Comparison of ENCODE assay signal across 17 cellular contexts in genomic region chr16:66147338-66147737, GRCh38.
A peak's percentile ranks its signal among the peaks of the same experiment; 100 is the strongest.
DNase-seq lines count a peak whose midpoint lies in the region; TF ChIP-seq lines count a peak whose summit lies in the region.
"Had no signal": no experiment of that assay in that cellular context is flagged by ENCODE, and none has a peak within 500 bp of the region (broad histone marks: within the 10 kb centered on the region; RNA-seq: fewer than 3 reads in every experiment).

No MANE protein-coding gene starts in this region.

- DNase-seq in DMS 273 (lab: John Stamatoyannopoulos, UW; ENCODE audit: unreplicated experiment) (peak; percentile 10), DMS 273 treated with DMSO at 0.1 percent for 48 hours (lab: John Stamatoyannopoulos, UW) (no peak), chondrocyte (ENCODE audit: low spot score) (no peak), NCI-H526 treated with DMSO at 0.1 percent for 48 hours (lab: John Stamatoyannopoulos, UW) (no peak), globus pallidus (ENCODE audit: low spot score) (no peak), smooth muscle cell (lab: John Stamatoyannopoulos, UW; ENCODE audit: unreplicated experiment) (no peak)
- DNase-seq: CD4-positive, alpha-beta memory T cell; DMS53; DND-41; EL; H9 had no signal

- H3K4me1 ChIP-seq in smooth muscle cell (ENCODE audit: low read depth), result no peaks in the 10 kb centered on the region
- H3K4me1 ChIP-seq: A549 had no signal

- 87% methylated on average over 6 of the region's 6 CpGs for WGBS in smooth muscle cell (ENCODE audit: low lambda C conversion rate)

- TF ChIP-seq RAD21 in neural cell (conservative IDR thresholded peaks at IDR 0.05), result no peak

- H3K9ac ChIP-seq in neural cell (ENCODE audit: low read length) (no peak overlapping the region), smooth muscle cell (ENCODE audit: low read depth) (no peak overlapping the region)
- H3K9ac ChIP-seq: BLaER1 had no signal

- no peak for TF ChIP-seq EP300 in neural cell (conservative IDR thresholded peaks at IDR 0.05; ENCODE audit: poor library complexity, severe bottlenecking)

- H3F3A ChIP-seq in neural cell (ENCODE audit: insufficient read depth, low read length, poor library complexity, severe bottlenecking) (no peaks in the 10 kb centered on the region), smooth muscle cell (ENCODE audit: low read depth) (no peaks in the 10 kb centered on the region)

- TF ChIP-seq CTCF in chondrocyte (IDR thresholded peaks at IDR 0.05), result no peak
- no peak for TF ChIP-seq CTCF in neural cell (IDR thresholded peaks at IDR 0.05; ENCODE audit: poor library complexity, severe bottlenecking)
- no peak for TF ChIP-seq CTCF in smooth muscle cell (IDR thresholded peaks at IDR 0.05; ENCODE audit: borderline replicate concordance, insufficient read depth, poor library complexity, severe bottlenecking)

- H3K27me3 ChIP-seq in neural cell (ENCODE audit: insufficient read depth, low read depth, low read length) (no peaks in the 10 kb centered on the region), smooth muscle cell (ENCODE audit: low read depth) (no peaks in the 10 kb centered on the region)
- H3K27me3 ChIP-seq: BLaER1 had no signal

- H3K27me3 Mint-ChIP-seq in chondrocyte (ENCODE audit: low read depth), result no peaks in the 10 kb centered on the region

- H3K9me2 ChIP-seq in neural cell (ENCODE audit: insufficient read depth, low read length), result no peaks in the 10 kb centered on the region

- no peaks in the 10 kb centered on the region for H3K36me3 Mint-ChIP-seq in chondrocyte (ENCODE audit: low read depth)
- H3K36me3 Mint-ChIP-seq: CD4-positive, alpha-beta memory T cell had no signal

- H3K27ac Mint-ChIP-seq in chondrocyte (ENCODE audit: unreplicated experiment), result peak overlapping the region; percentile 45
- H3K27ac Mint-ChIP-seq: CD14-positive monocyte; CD4-positive, alpha-beta memory T cell; H9 had no signal

- H2AFZ ChIP-seq in neural cell (ENCODE audit: low read depth, low read length), result no peak overlapping the region
- no peak overlapping the region for H2AFZ ChIP-seq in smooth muscle cell (ENCODE audit: low read depth)

- no peak overlapping the region for H3K4me2 ChIP-seq in neural cell (ENCODE audit: low read length)
- no peak overlapping the region for H3K4me2 ChIP-seq in smooth muscle cell
- H3K4me2 ChIP-seq: A549, BLaER1 had no signal

- H3K4me3 ChIP-seq in neural cell (ENCODE audit: low read length) (no peak overlapping the region), smooth muscle cell (no peak overlapping the region)
- H3K4me3 ChIP-seq: A549, BLaER1, GM12878 had no signal

- peaks cover 63% of the 10 kb centered on the region for H3K4me1 Mint-ChIP-seq in chondrocyte (ENCODE audit: low read depth)

- H3K79me2 ChIP-seq in neural cell (replicated peaks; ENCODE audit: insufficient read depth, low read length) (no peaks in the 10 kb centered on the region), smooth muscle cell (ENCODE audit: low read depth) (no peaks in the 10 kb centered on the region)

- H3K4me3 Mint-ChIP-seq in chondrocyte (ENCODE audit: unreplicated experiment), result no peak overlapping the region
- H3K4me3 Mint-ChIP-seq: CD14-positive monocyte; CD4-positive, alpha-beta memory T cell; H9 had no signal

- H3K27ac ChIP-seq in neural cell (ENCODE audit: low read length) (peak overlapping the region; percentile 12), smooth muscle cell (ENCODE audit: low read depth) (no peak overlapping the region)
- H3K27ac ChIP-seq: 22Rv1, A549, BLaER1 had no signal

- H3K9me3 ChIP-seq in neural cell (ENCODE audit: low read length) (no peaks in the 10 kb centered on the region), smooth muscle cell (replicated peaks; ENCODE audit: low read depth) (no peaks in the 10 kb centered on the region)
- H3K9me3 ChIP-seq: A549, BLaER1 had no signal

- H4K20me1 ChIP-seq in neural cell (ENCODE audit: insufficient read depth) (no peaks in the 10 kb centered on the region), smooth muscle cell (ENCODE audit: low read depth) (no peaks in the 10 kb centered on the region)
- H4K20me1 ChIP-seq: BLaER1 had no signal

- H3K36me3 ChIP-seq in neural cell (ENCODE audit: insufficient read depth, low read length) (no peaks in the 10 kb centered on the region), smooth muscle cell (ENCODE audit: low read depth) (no peaks in the 10 kb centered on the region)
- H3K36me3 ChIP-seq: BLaER1 had no signal

- H3K9me3 Mint-ChIP-seq in chondrocyte (ENCODE audit: low read depth), result no peaks in the 10 kb centered on the region
- H3K9me3 Mint-ChIP-seq: CD4-positive, alpha-beta memory T cell; H9 had no signal

TF ChIP-seq in neural cell, 6 proteins besides CTCF, POLR2A, EP300 and RAD21:
- TF ChIP-seq POLR2AphosphoS5 (IDR thresholded peaks at IDR 0.05), result no peak
